11 cellular contexts compared by ENCODE assay signal in the genomic region with DNA sequence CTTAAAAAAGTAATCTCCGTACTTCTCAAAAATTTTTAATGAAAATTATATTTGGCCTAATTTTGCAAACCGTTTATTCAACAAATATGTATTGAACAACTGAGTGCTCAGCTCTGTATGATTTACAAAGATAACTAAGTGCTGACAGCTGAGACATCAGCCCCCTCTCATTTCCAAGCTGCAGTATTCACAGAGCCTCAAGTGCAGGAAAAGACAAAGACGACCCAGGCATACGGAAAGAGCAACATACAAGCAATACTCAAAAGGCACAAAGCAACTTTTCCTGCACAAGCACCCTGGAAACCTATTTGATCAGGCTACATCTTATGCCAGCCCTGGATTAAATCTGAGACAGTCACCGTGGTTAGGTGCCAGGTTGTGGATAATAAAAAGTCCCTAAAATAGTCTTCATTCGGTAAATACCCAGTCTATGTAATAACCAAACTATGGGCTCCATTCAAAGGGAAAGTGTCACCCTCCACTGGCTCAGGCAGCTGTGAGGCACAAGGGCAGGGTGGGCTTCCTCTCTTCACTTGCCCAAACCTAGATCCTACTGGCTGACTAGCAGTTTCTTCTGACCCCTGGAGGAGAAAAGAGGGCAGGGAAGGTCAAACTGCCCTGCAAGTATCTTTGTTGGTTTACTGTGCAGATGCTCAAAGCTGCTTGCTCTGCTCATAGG.
DNase-seq lines count a peak whose midpoint lies in the region; ATAC-seq and TF ChIP-seq lines count a peak whose summit lies in the region.
"Had no signal": no experiment of that assay in that cellular context is flagged by ENCODE, and none has a peak within 500 bp of the region (broad histone marks: within the 10 kb centered on the region; RNA-seq: fewer than 3 reads in every experiment).

No MANE protein-coding gene starts in this region.

- H3K9me3 ChIP-seq in SK-N-MC (ENCODE audit: low read depth, low read length) (no peaks in the 10 kb centered on the region), transverse colon (no peaks in the 10 kb centered on the region)
- H3K9me3 ChIP-seq: SJSA1 had no signal

- H3K36me3 Mint-ChIP-seq in activated CD4-positive, alpha-beta T cell treated with anti-CD3 and anti-CD28 coated beads, Interleukin-2, amount 10 ng/mL, durations not matched to agents 24 days and 14 days (ENCODE audit: low read depth), result no peaks in the 10 kb centered on the region
- H3K36me3 Mint-ChIP-seq in stimulated activated naive CD8-positive, alpha-beta T cell treated with anti-CD3 and anti-CD28 coated beads, Interleukin-15, Interleukin-2, amounts not matched to agents 100 ng/mL and 50 ng/mL, for 24 hours (ENCODE audit: low read depth), result no peaks in the 10 kb centered on the region
- no peaks in the 10 kb centered on the region for H3K36me3 Mint-ChIP-seq in activated T-cell treated with anti-CD3 and anti-CD28 coated beads, Interleukin-2, amount 50 U/mL, for 4 hours (ENCODE audit: insufficient read depth)
- H3K36me3 Mint-ChIP-seq: activated naive CD8-positive, alpha-beta T cell had no signal

- no peak overlapping the region for H3K4me3 Mint-ChIP-seq in activated CD4-positive, alpha-beta T cell treated with anti-CD3 and anti-CD28 coated beads, Interleukin-2, amount 10 ng/mL, durations not matched to agents 24 days and 14 days
- H3K4me3 Mint-ChIP-seq in stimulated activated naive CD8-positive, alpha-beta T cell treated with anti-CD3 and anti-CD28 coated beads, Interleukin-15, Interleukin-2, amounts not matched to agents 100 ng/mL and 50 ng/mL, for 24 hours, result no peak overlapping the region
- no peak overlapping the region for H3K4me3 Mint-ChIP-seq in activated T-cell treated with anti-CD3 and anti-CD28 coated beads, Interleukin-2, amount 50 U/mL, for 4 hours
- H3K4me3 Mint-ChIP-seq: activated naive CD8-positive, alpha-beta T cell had no signal

- TF ChIP-seq EP300 in transverse colon (IDR thresholded peaks at IDR 0.05; ENCODE audit: low read depth), result no peak

- in situ Hi-C loops in transverse colon (cut with MboI; ENCODE audit: low pct_ligation_motif_present in 1 of 4, low pct_unique_long_range_greater_than_20kb in 1 of 4, low sequenced_read_pairs in 3 of 4), result no loop called here

- H3K9me3 Mint-ChIP-seq in activated CD4-positive, alpha-beta T cell treated with anti-CD3 and anti-CD28 coated beads, Interleukin-2, amount 10 ng/mL, durations not matched to agents 24 days and 14 days, result no peaks in the 10 kb centered on the region
- no peaks in the 10 kb centered on the region for H3K9me3 Mint-ChIP-seq in stimulated activated naive CD8-positive, alpha-beta T cell treated with anti-CD3 and anti-CD28 coated beads, Interleukin-15, Interleukin-2, amounts not matched to agents 100 ng/mL and 50 ng/mL, for 24 hours
- H3K9me3 Mint-ChIP-seq in activated T-cell treated with anti-CD3 and anti-CD28 coated beads, Interleukin-2, amount 50 U/mL, for 4 hours, result no peaks in the 10 kb centered on the region

- intact Hi-C loops in activated CD4-positive, alpha-beta T cell treated with anti-CD3 and anti-CD28 coated beads, Interleukin-2, amount 10 ng/mL, durations not matched to agents 24 days and 14 days (cut with micrococcal nuclease), result no loop called here
- intact Hi-C loops in transverse colon (cut with DNase I; ENCODE audit: low total_unique reads), result no loop called here

- no peak for TF ChIP-seq CTCF in transverse colon (IDR thresholded peaks at IDR 0.05)

- 37 to 55% methylated on average over 2 to 6 of the region's 6 CpGs for WGBS in transverse colon (ENCODE audit: low coverage in 1 of 2), 2 donors

- H3K27ac ChIP-seq in SK-N-MC, result peak overlapping the region; percentile 79; the same call in 1 of the 2 replicates
- H3K27ac ChIP-seq in transverse colon, result peak overlapping the region in 1 of 4 donors; percentile 18
- H3K27ac ChIP-seq: hepatocyte, SJSA1 had no signal

- H3K4me1 ChIP-seq in transverse colon, result peaks cover 0 to 13% (median 0%) of the 10 kb centered on the region in 4 donors
- H3K4me1 ChIP-seq: SJSA1 had no signal

- H3K4me3 ChIP-seq in SK-N-MC (no peak overlapping the region), transverse colon (no peak overlapping the region)
- H3K4me3 ChIP-seq: hepatocyte, SJSA1 had no signal

- peak; percentile 55 for ATAC-seq in HG02571 (IDR thresholded peaks at IDR 0.05; ENCODE audit: unreplicated experiment)
- ATAC-seq in activated T-cell treated with anti-CD3 and anti-CD28 coated beads, Interleukin-2, amount 50 U/mL, for 4 hours, result no peak

- DNase-seq in activated CD4-positive, alpha-beta T cell treated with anti-CD3 and anti-CD28 coated beads, Interleukin-2, amount 10 ng/mL, durations not matched to agents 24 days and 14 days, result peak; percentile 45
- no peak for DNase-seq in activated CD4-positive, alpha-beta T cell treated with anti-CD3 and anti-CD28 coated beads, Interleukin-2, amount 50 U/mL, for 48 hours
- DNase-seq in SK-N-MC (ENCODE audit: low read depth, low spot score) (no peak), kidney tubule cell (ENCODE audit: low spot score) (no peak), transverse colon (no peak)
- DNase-seq in activated T-cell treated with anti-CD3 and anti-CD28 coated beads, Interleukin-2, amount 50 U/mL, for 4 hours, result no peak

- no peaks in the 10 kb centered on the region for H3K27me3 ChIP-seq in transverse colon
- H3K27me3 ChIP-seq: hepatocyte had no signal

- H3K36me3 ChIP-seq in SK-N-MC (ENCODE audit: insufficient read depth, low read length), result no peaks in the 10 kb centered on the region
- H3K36me3 ChIP-seq in transverse colon, result no peaks in the 10 kb centered on the region
- H3K36me3 ChIP-seq: SJSA1 had no signal

- peaks cover 7% of the 10 kb centered on the region for H3K4me1 Mint-ChIP-seq in activated CD4-positive, alpha-beta T cell treated with anti-CD3 and anti-CD28 coated beads, Interleukin-2, amount 10 ng/mL, durations not matched to agents 24 days and 14 days
- no peaks in the 10 kb centered on the region for H3K4me1 Mint-ChIP-seq in stimulated activated naive CD8-positive, alpha-beta T cell treated with anti-CD3 and anti-CD28 coated beads, Interleukin-15, Interleukin-2, amounts not matched to agents 100 ng/mL and 50 ng/mL, for 24 hours (ENCODE audit: low read depth)
- H3K4me1 Mint-ChIP-seq in activated T-cell treated with anti-CD3 and anti-CD28 coated beads, Interleukin-2, amount 50 U/mL, for 4 hours (ENCODE audit: low read depth), result no peaks in the 10 kb centered on the region

- no peak overlapping the region for H3K9ac ChIP-seq in SK-N-MC (ENCODE audit: insufficient read length)

- no peak for TF ChIP-seq POLR2A in transverse colon (IDR thresholded peaks at IDR 0.05)

- peaks cover 6% of the 10 kb centered on the region for H3K27me3 Mint-ChIP-seq in activated CD4-positive, alpha-beta T cell treated with anti-CD3 and anti-CD28 coated beads, Interleukin-2, amount 10 ng/mL, durations not matched to agents 24 days and 14 days
- H3K27me3 Mint-ChIP-seq in stimulated activated naive CD8-positive, alpha-beta T cell treated with anti-CD3 and anti-CD28 coated beads, Interleukin-15, Interleukin-2, amounts not matched to agents 100 ng/mL and 50 ng/mL, for 24 hours, result no peaks in the 10 kb centered on the region
- H3K27me3 Mint-ChIP-seq in activated T-cell treated with anti-CD3 and anti-CD28 coated beads, Interleukin-2, amount 50 U/mL, for 4 hours (ENCODE audit: low read depth), result no peaks in the 10 kb centered on the region
- H3K27me3 Mint-ChIP-seq: activated naive CD8-positive, alpha-beta T cell had no signal

- no peak overlapping the region for H3K27ac Mint-ChIP-seq in activated CD4-positive, alpha-beta T cell treated with anti-CD3 and anti-CD28 coated beads, Interleukin-2, amount 10 ng/mL, durations not matched to agents 24 days and 14 days
- H3K27ac Mint-ChIP-seq in stimulated activated naive CD8-positive, alpha-beta T cell treated with anti-CD3 and anti-CD28 coated beads, Interleukin-15, Interleukin-2, amounts not matched to agents 100 ng/mL and 50 ng/mL, for 24 hours, result peak overlapping the region; percentile 26
- H3K27ac Mint-ChIP-seq: activated naive CD8-positive, alpha-beta T cell had no signal
